In genomic region chr7:25647007-25647406, GRCh38 we compare ENCODE assay signal across 18 cellular contexts.
"Had no signal": no experiment of that assay in that cellular context is flagged by ENCODE, and none has a peak within 500 bp of the region (broad histone marks: within the 10 kb centered on the region; RNA-seq: fewer than 3 reads in every experiment).

No MANE protein-coding gene starts in this region.

- H2AFZ ChIP-seq: hepatocyte had no signal

- H3K4me2 ChIP-seq: hepatocyte had no signal

- H3K4me1 ChIP-seq: body of pancreas, gastroesophageal sphincter, spleen, tibial nerve had no signal

- H3K4me3 ChIP-seq: body of pancreas, gastroesophageal sphincter, hepatocyte, spleen, tibial nerve had no signal

- H3K36me3 ChIP-seq: gastroesophageal sphincter, spleen, tibial nerve had no signal

- DNase-seq: activated CD8-positive, alpha-beta memory T cell treated with anti-CD3 and anti-CD28 coated beads, Interleukin-2, amount 10 ng/mL, durations not matched to agents 7 days and 5 days; activated CD8-positive, alpha-beta T cell treated with anti-CD3 and anti-CD28 coated beads, Interleukin-2, amount 10 ng/mL, durations not matched to agents 7 days and 5 days; activated naive CD4-positive, alpha-beta T cell; activated T-cell treated with anti-CD3 and anti-CD28 coated beads for 4 hours; activated T-cell treated with anti-CD3 and anti-CD28 coated beads, Interleukin-2, amount 50 U/mL, for 72 hours; anterior cingulate cortex; body of pancreas; islet precursor cell; left cardiac atrium; left ventricle myocardium superior; nucleus accumbens; right cardiac atrium; spleen; stimulated activated naive CD4-positive, alpha-beta T cell treated with Interleukin-2 at 50 U/mL for 16 hours; T-helper 2 cell had no signal

- H3K27me3 ChIP-seq: body of pancreas, gastroesophageal sphincter, hepatocyte, spleen, tibial nerve had no signal

- H3K27ac ChIP-seq: body of pancreas, gastroesophageal sphincter, hepatocyte, spleen, tibial nerve had no signal

- H3K9me3 ChIP-seq: body of pancreas, gastroesophageal sphincter, spleen, tibial nerve had no signal
